Comparison of ENCODE assay signal across 8 cellular contexts in the genomic region with DNA sequence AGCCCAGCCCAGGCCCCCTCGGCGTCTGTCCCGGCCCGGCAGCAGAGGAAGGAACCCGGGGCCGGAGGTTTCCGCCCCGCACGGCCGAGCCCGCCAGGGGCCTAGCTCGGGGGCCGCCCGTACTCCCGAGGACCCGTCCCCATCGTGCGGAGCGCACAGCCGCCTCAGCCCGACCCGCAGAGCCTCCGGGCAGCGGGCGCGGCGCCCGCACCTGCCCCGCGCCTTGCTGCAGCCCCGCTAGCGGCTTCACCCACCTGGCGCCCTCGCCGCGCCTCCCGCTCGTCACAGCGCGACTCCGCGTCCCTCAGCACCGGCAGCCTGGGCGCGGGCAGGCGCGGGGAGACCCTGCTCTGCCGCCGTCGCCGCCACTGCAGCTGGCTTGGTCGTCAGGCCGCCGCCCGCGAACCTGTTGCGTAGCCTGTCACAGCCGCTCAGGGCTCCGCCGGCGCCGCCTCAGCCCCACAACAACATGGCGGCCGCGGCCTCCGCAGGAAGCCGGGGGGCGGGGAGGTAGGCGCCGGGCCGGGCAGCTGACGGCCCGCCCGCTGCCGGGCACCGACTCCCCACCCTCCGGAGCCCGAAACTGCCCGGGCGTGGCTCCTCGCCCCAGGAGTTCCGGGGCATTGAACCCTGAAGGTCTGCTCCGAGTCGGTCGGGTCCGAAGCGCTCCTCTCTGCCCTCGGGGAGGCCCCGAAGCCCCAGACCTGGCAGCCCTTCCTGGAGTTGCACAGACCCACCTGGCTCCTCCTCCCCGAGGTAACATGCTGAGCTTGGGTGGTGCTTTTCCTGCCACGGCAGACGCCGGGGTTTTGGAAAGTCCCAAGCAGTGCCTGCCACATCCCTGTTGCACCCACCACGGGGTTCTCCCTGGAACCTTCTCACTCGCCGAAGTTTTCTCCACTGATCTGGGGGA. TPM values are rescaled to one million over a fixed set of nuclear protein-coding genes. Genes with fewer than 3 reads are reported as not detected.
DNase-seq lines count a peak whose midpoint lies in the region; ATAC-seq, FAIRE-seq and TF ChIP-seq lines count a peak whose summit lies in the region.

A gene (minus strand): TSS at position 487 of the 913 bp plus-strand sequence. CDS start 32,454 bp downstream, outside the sequence.

- H3K4me3 ChIP-seq in AG04449 (ENCODE audit: low read depth, low read length) = peak within 1 kb of the TSS; percentile 75
- peak within 1 kb of the TSS; percentile 75 to 86 for H3K4me3 ChIP-seq in kidney (ENCODE audit: low read length in 2 of 2)

- ATAC-seq in GM18858 (IDR thresholded peaks at IDR 0.05; ENCODE audit: unreplicated experiment) = peak; percentile 69
- peak; percentile 74 for ATAC-seq in HG03064 (IDR thresholded peaks at IDR 0.05; ENCODE audit: low read depth, unreplicated experiment)

- DNase-seq in AG04449 (ENCODE audit: low read depth, low spot score) (no peak), NCI-H2227 (lab: John Stamatoyannopoulos, UW; ENCODE audit: unreplicated experiment) (peak; percentile 84), cerebellar cortex (ENCODE audit: low spot score) (peak; percentile 66), kidney (peak; percentile 95)
- peak; percentile 88 for DNase-seq in activated CD4-positive, CD25-positive, alpha-beta regulatory T cell treated with anti-CD3 and anti-CD28 coated beads, Interleukin-2, amount 50 U/mL, for 72 hours
- peak; percentile 90 for DNase-seq in stimulated activated CD4-positive, alpha-beta T cell treated with anti-CD3 and anti-CD28 coated beads, Interleukin-15, amount 100 ng/mL, for 24 hours

- intact Hi-C loops in kidney (cut with DNase I) = no loop called here

- no peak for FAIRE-seq in kidney (lab: Jason Lieb, UNC)

- H3K4me1 ChIP-seq in kidney (ENCODE audit: control insufficient read depth in 1 of 2, insufficient read depth in 1 of 2, low read depth in 1 of 2, low read length in 2 of 2) = peaks cover 10% of the 10 kb centered on the region in 2 donors

- no peaks in the 10 kb centered on the region for H3K36me3 ChIP-seq in kidney (ENCODE audit: control insufficient read depth in 1 of 2, insufficient read depth in 2 of 2, low read length in 2 of 2)

- H3K9ac ChIP-seq in kidney (ENCODE audit: low read length in 2 of 2) = peak within 1 kb of the TSS; percentile 74 to 88

- POLR2A ChIA-PET in AG04449 (lab: Yijun Ruan, JAX) = interaction anchor here (0.8 kb wide), 1 partner anchor 276 kb away, joined by 4 read pairs; a partner anchor contains a TSS

- H3K27ac ChIP-seq in kidney (ENCODE audit: low read depth in 2 of 2, low read length in 2 of 2) = peak within 1 kb of the TSS; percentile 97 to 99

- no peaks in the 10 kb centered on the region for H3K9me3 ChIP-seq in kidney (ENCODE audit: control insufficient read depth in 1 of 2, low read length in 2 of 2)

- CTCF ChIA-PET in AG04449 (lab: Yijun Ruan, JAX) = interaction anchor here (0.7 to 1.6 kb wide), 4 partner anchors 8 to 277 kb away, joined by 3 read pairs; a partner anchor contains a TSS

- TF ChIP-seq CTCF in AG04449 (IDR thresholded peaks at IDR 0.05; ENCODE audit: insufficient read depth, low read length, missing control alignments) (no peak), kidney (IDR thresholded peaks at IDR 0.05; ENCODE audit: borderline replicate concordance, extremely low read depth, insufficient read depth) (no peak)

RNA-seq across cellular contexts. Expression of the gene that starts here (rescaled TPM):
- 72.8 TPM for total RNA-seq in kidney
- polyA plus RNA-seq in kidney (ENCODE audit: insufficient read depth, low read depth, low replicate concordance) = 20.1 TPM
